8 cellular contexts compared by ENCODE assay signal in genomic region chr18:36186461-36187137, GRCh38. TPM values are rescaled to one million over a fixed set of nuclear protein-coding genes. Genes with fewer than 3 reads are reported as not detected.
DNase-seq lines count a peak whose midpoint lies in the region; ATAC-seq, FAIRE-seq and TF ChIP-seq lines count a peak whose summit lies in the region.

No MANE protein-coding gene starts in this region.

- no peak overlapping the region for H3K27ac Mint-ChIP-seq in brain

- H3K4me1 Mint-ChIP-seq in brain = peaks cover 18% of the 10 kb centered on the region

- peak overlapping the region; percentile 37; the same call in 1 of the 2 replicates for H3K9ac ChIP-seq in MM.1S (ENCODE audit: low read length)
- H3K9ac ChIP-seq in subcutaneous abdominal adipose tissue (ENCODE audit: low read length in 5 of 5) = peak overlapping the region in 4 of 5 donors; percentile 64 to 77 (median 69)

- no peaks in the 10 kb centered on the region for H3F3A ChIP-seq in MM.1S (ENCODE audit: insufficient read depth, low read length)

- no peaks in the 10 kb centered on the region for H3K79me2 ChIP-seq in MM.1S (ENCODE audit: low read length)

- peaks cover 4% of the 10 kb centered on the region; the same call in 1 of the 2 replicates for H3K27me3 ChIP-seq in MM.1S (replicated peaks; ENCODE audit: insufficient read depth, low read length)
- H3K27me3 ChIP-seq in subcutaneous abdominal adipose tissue (ENCODE audit: control insufficient read depth in 5 of 5, insufficient read depth in 4 of 5, low read length in 5 of 5) = peaks cover 0 to 2% (median 0%) of the 10 kb centered on the region in 5 donors

- peak; percentile 74 for ATAC-seq in left colon
- ATAC-seq in GM18873 (IDR thresholded peaks at IDR 0.05; ENCODE audit: low FRiP score, unreplicated experiment) = no peak
- no peak for ATAC-seq in GM18519 (IDR thresholded peaks at IDR 0.05; ENCODE audit: low FRiP score, unreplicated experiment)

- FAIRE-seq in GM12891 (lab: Jason Lieb, UNC) = no peak

- peak overlapping the region; percentile 95 for H3K4me2 ChIP-seq in MM.1S (ENCODE audit: low read depth, low read length)

- peak; percentile 40 for DNase-seq in GM12891 (ENCODE audit: insufficient read length, low spot score)
- no peak for DNase-seq in MM.1S
- DNase-seq in left colon = peak; percentile 77 to 78
- no peak for DNase-seq in NOMO-1 (lab: John Stamatoyannopoulos, UW; ENCODE audit: unreplicated experiment in 2 of 2)

- peaks cover 29% of the 10 kb centered on the region for H3K27me3 Mint-ChIP-seq in brain

- no peaks in the 10 kb centered on the region for H3K36me3 Mint-ChIP-seq in brain

- H3K9me3 Mint-ChIP-seq in brain = peaks cover 0 to under 1% (median 0%) of the 10 kb centered on the region in 5 experiments

- no peaks in the 10 kb centered on the region for H3K36me3 ChIP-seq in MM.1S (replicated peaks; ENCODE audit: insufficient read depth, low read length)
- H3K36me3 ChIP-seq in subcutaneous abdominal adipose tissue (ENCODE audit: control insufficient read depth in 5 of 5, insufficient read depth in 5 of 5, low read length in 5 of 5) = no peaks in the 10 kb centered on the region

- H4K20me1 ChIP-seq in MM.1S (ENCODE audit: insufficient read depth, low read length) = peaks cover 4% of the 10 kb centered on the region; the same call in 1 of the 2 replicates

- peak overlapping the region; percentile 81; the same call in 1 of the 2 replicates for H2AFZ ChIP-seq in MM.1S (ENCODE audit: low read length)

- no peak for TF ChIP-seq POLR2A in GM12891 (IDR thresholded peaks at IDR 0.05; ENCODE audit: low read depth, low read length)

- intact Hi-C loops in left colon (cut with DNase I, micrococcal nuclease) = no loop called here

- no peaks in the 10 kb centered on the region for H3K4me1 ChIP-seq in MM.1S (ENCODE audit: low read length)
- H3K4me1 ChIP-seq in subcutaneous abdominal adipose tissue (ENCODE audit: control insufficient read depth in 5 of 5, insufficient read depth in 5 of 5, low read length in 5 of 5) = peaks cover 0 to 24% (median 19%) of the 10 kb centered on the region in 5 donors

- no peak overlapping the region for H3K27ac ChIP-seq in MM.1S (ENCODE audit: low read length)
- H3K27ac ChIP-seq in subcutaneous abdominal adipose tissue (ENCODE audit: low read depth, low read length) = no peak overlapping the region

- H3K4me3 ChIP-seq in MM.1S (ENCODE audit: low read length) = peak overlapping the region; percentile 64
- peak overlapping the region; percentile 74 to 81 (median 79) for H3K4me3 ChIP-seq in subcutaneous abdominal adipose tissue (ENCODE audit: low read depth in 1 of 5, low read length in 5 of 5)

- H3K9me2 ChIP-seq in MM.1S (replicated peaks; ENCODE audit: insufficient read depth, low read length) = no peaks in the 10 kb centered on the region

- peak overlapping the region; percentile 87 to 93 (median 88) for H3K4me3 Mint-ChIP-seq in brain

- no peaks in the 10 kb centered on the region for H3K9me3 ChIP-seq in MM.1S (replicated peaks; ENCODE audit: insufficient read depth, low read length)
- H3K9me3 ChIP-seq in subcutaneous abdominal adipose tissue (ENCODE audit: control insufficient read depth in 5 of 5, low read length in 5 of 5) = no peaks in the 10 kb centered on the region

- TF ChIP-seq CTCF in MM.1S (IDR thresholded peaks at IDR 0.05; ENCODE audit: low read length) (no peak), brain (conservative IDR thresholded peaks at IDR 0.05) (no peak)

TF ChIP-seq in GM12891, 5 proteins besides CTCF, POLR2A, EP300 and RAD21:
- no peak for TF ChIP-seq SPI1 (IDR thresholded peaks at IDR 0.05; ENCODE audit: low read depth, low read length)

RNA-seq across cellular contexts. Expression of gene MOCOS, which starts 0.7 kb away (rescaled TPM):
- polyA plus RNA-seq in GM12891 (2012; ENCODE audit: low read depth, missing spikeins) = 0.94 TPM
- 0.12 TPM for polyA plus RNA-seq in brain (ENCODE audit: insufficient read depth, low read depth, low replicate concordance)
- total RNA-seq in left colon = 1 to 10 TPM; 5.6 to 5.7 TPM

RNA-seq across cellular contexts. Expression of gene ELP2, which starts 56.9 kb away (rescaled TPM):
- polyA plus RNA-seq in GM12891 (2012; ENCODE audit: low read depth, missing spikeins) = 71.4 TPM
- polyA plus RNA-seq in brain (ENCODE audit: insufficient read depth, low read depth, low replicate concordance) = 49.6 TPM
- 10 to 100 TPM; 36.3 to 39.9 TPM for total RNA-seq in left colon

RNA-seq across cellular contexts. Expression of gene SLC39A6, which starts 57.5 kb away (rescaled TPM):
- 15.4 TPM for polyA plus RNA-seq in GM12891 (2012; ENCODE audit: low read depth, missing spikeins)
- 65.4 TPM for polyA plus RNA-seq in brain (ENCODE audit: insufficient read depth, low read depth, low replicate concordance)
- total RNA-seq in left colon = 10 to 100 TPM; 11.0 to 11.4 TPM

Comparison
In these comparisons a context has a peak if more than half of its experiments do, and no peak if none do; other contexts are left out.
1. DNase-seq: peak in GM12891 (single experiment) and left colon (2 of 2); none in MM.1S (single experiment) and NOMO-1 (0 of 2).